8 cellular contexts compared by ENCODE assay signal in the genomic region with DNA sequence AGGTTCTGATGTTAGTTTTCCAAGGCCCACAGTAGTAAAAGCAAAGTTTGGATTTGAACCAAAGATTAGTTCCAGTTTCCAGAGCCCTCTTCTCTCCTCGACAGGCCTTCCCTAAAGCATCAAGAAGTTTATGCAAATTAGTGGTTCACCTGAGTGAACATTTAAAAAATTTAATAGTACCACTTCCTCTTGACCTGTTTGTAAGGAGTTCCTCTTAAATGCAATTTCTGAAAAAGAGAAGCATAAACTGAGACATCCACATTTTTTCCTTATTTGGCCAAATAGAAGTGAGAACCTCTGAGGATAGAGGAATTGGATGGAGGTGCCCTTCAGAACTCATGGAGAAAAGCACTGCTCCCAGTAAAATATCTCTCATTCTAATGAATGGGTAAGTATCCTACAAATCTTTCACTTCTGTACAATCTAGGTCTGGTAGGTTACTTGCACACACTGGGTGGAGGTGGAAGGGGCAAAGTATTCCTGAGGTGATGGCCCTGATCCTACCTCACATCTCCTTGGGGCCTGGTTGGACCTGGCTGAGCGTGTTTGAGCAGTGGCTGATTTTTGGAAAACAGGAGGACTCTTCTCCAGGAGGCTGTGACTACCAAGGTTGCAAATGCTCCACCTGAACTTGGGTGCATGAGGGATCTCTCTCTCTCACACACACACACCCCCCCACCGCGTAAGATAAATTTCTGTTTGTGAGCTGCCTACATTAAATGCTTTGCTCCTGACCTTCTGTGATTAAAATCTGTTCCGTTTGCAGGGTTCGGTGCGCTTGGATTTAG. TPM values are rescaled to one million over a fixed set of nuclear protein-coding genes. Genes with fewer than 3 reads are reported as not detected.
A peak's percentile ranks its signal among the peaks of the same experiment; 100 is the strongest.
DNase-seq lines count a peak whose midpoint lies in the region; ATAC-seq and TF ChIP-seq lines count a peak whose summit lies in the region.

No MANE protein-coding gene starts in this region.

- H2AFZ ChIP-seq in neuron (ENCODE audit: low read depth, low read length) = peak overlapping the region; percentile 87

- in situ Hi-C loops in G401 (cut with HindIII; ENCODE audit: low sequenced_read_pairs) = no loop called here

- H3K4me3 ChIP-seq in HUES48 (ENCODE audit: low read depth, low read length) (peak overlapping the region; percentile 93), dorsolateral prefrontal cortex (peak overlapping the region in 58 of 59 donors; percentile 55 to 90 (median 82)), neuron (ENCODE audit: low read length) (peak overlapping the region; percentile 79)

- DNase-seq in G401 (ENCODE audit: low spot score) (peak; percentile 7), dorsolateral prefrontal cortex (no peak), NCI-H2227 treated with DMSO at 0.1 percent for 48 hours (lab: John Stamatoyannopoulos, UW) (no peak), islet precursor cell (no peak), HPDE6-E6E7 (ENCODE audit: extremely low spot score) (no peak)

- H3K27ac ChIP-seq in HUES48 (ENCODE audit: low read depth, low read length) (peak overlapping the region; percentile 84), dorsolateral prefrontal cortex (peak overlapping the region in 51 of 59 donors; percentile 22 to 95 (median 82))

- H3K9me3 ChIP-seq in HUES48 (ENCODE audit: control insufficient read depth, insufficient read depth, low read length) (no peaks in the 10 kb centered on the region), neuron (ENCODE audit: low read length) (no peaks in the 10 kb centered on the region)

- H3K27me3 ChIP-seq in HUES48 (ENCODE audit: control insufficient read depth, insufficient read depth, low read length) (no peaks in the 10 kb centered on the region), dorsolateral prefrontal cortex (no peaks in the 10 kb centered on the region), neuron (ENCODE audit: insufficient read depth, low read length) (no peaks in the 10 kb centered on the region)

- peak overlapping the region; percentile 56; the same call in 1 of the 2 replicates for H3K9ac ChIP-seq in HUES48 (ENCODE audit: low read depth, low read length)

- peak; percentile 34 for ATAC-seq in GM21360 (IDR thresholded peaks at IDR 0.05; ENCODE audit: unreplicated experiment)

- H3K4me1 ChIP-seq in HUES48 (ENCODE audit: control insufficient read depth, insufficient read depth, low read length) (peaks cover 13% of the 10 kb centered on the region), neuron (ENCODE audit: insufficient read depth, low read length) (peaks cover 4% of the 10 kb centered on the region)

- H3K36me3 ChIP-seq in HUES48 (ENCODE audit: control insufficient read depth, insufficient read depth, low read length) (no peaks in the 10 kb centered on the region), neuron (ENCODE audit: insufficient read depth, low read length) (no peaks in the 10 kb centered on the region)

- TF ChIP-seq CTCF in dorsolateral prefrontal cortex (IDR thresholded peaks at IDR 0.05 in 54 of 56, conservative IDR thresholded peaks at IDR 0.05 in 2 of 56; ENCODE audit: low read depth in 1 of 56, partially characterized antibody in 56 of 56) = no peak

- intact Hi-C loops in dorsolateral prefrontal cortex (cut with DNase I) = no loop called here

RNA-seq across cellular contexts. Expression of a gene that starts 1.0 kb away (rescaled TPM):
- 30.2 and 37.8 TPM in 2 replicates for total RNA-seq in G401 (2014; rRNA removed; shearing (Covaris generic))
- total RNA-seq in dorsolateral prefrontal cortex = 10 to 100 TPM; 10.7 to 45.2 (median 20.5) TPM
